10 cellular contexts compared by ENCODE assay signal in the genomic region with DNA sequence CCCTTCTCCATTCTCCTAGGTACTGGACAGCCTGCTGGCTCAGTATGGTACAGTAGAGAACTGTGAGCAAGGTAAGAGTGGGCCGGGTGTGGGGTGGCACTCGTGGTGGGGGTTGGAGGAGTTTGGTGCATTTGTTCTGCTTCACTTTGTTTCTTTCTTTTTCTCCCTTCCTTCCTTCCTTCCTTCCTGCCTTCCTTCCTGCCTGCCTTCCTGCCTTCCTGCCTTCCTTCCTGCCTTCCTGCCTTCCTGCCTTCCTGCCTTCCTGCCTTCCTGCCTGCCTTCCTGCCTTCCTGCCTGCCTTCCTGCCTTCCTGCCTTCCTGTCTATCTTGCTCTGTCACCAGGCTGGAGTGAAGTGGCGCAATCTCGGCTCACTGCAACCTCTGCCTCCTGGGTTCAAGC. TPM values are rescaled to one million over a fixed set of nuclear protein-coding genes. Genes with fewer than 3 reads are reported as not detected.
A peak's percentile ranks its signal among the peaks of the same experiment; 100 is the strongest.
DNase-seq lines count a peak whose midpoint lies in the region; FAIRE-seq and TF ChIP-seq lines count a peak whose summit lies in the region.
"Not testable (repeated sequence)": the region's sequence is repeated elsewhere in the genome, so short reads cannot be mapped to it uniquely, and the experiment has no call there.
"Had no signal": no experiment of that assay in that cellular context is flagged by ENCODE, and none has a peak within 500 bp of the region (broad histone marks: within the 10 kb centered on the region; RNA-seq: fewer than 3 reads in every experiment).

No MANE protein-coding gene starts in this region.

- H3K36me3 ChIP-seq in BLaER1; astrocyte (ENCODE audit: insufficient read depth, low read length); mesendoderm (ENCODE audit: control insufficient read depth, insufficient read depth, low read length); neural progenitor cell: not testable (repeated sequence)
- H3K36me3 ChIP-seq in HEK293 (ENCODE audit: control insufficient read depth in 2 of 2, insufficient read depth in 1 of 2, low read length in 2 of 2) (peaks cover 69 to 80% of the 10 kb centered on the region in 2 experiments), SK-N-MC (ENCODE audit: insufficient read depth, low read length) (peaks cover 84% of the 10 kb centered on the region)

- peaks cover 76% of the 10 kb centered on the region for H3K79me2 ChIP-seq in astrocyte (ENCODE audit: insufficient read depth, low read length)
- peaks cover 48% of the 10 kb centered on the region for H3K79me2 ChIP-seq in mesendoderm (ENCODE audit: control insufficient read depth, insufficient read depth, low read length)
- peaks cover 99% of the 10 kb centered on the region for H3K79me2 ChIP-seq in neural progenitor cell (ENCODE audit: low read depth)

- H4K8ac ChIP-seq in mesendoderm (ENCODE audit: low read depth, low read length) = not testable (repeated sequence)

- H3K4me1 ChIP-seq in BLaER1; HEK293 (ENCODE audit: control insufficient read depth, insufficient read depth, low read length): not testable (repeated sequence)
- H3K4me1 ChIP-seq in astrocyte (ENCODE audit: insufficient read depth, low read length) = peaks cover 20% of the 10 kb centered on the region
- H3K4me1 ChIP-seq in mesendoderm (ENCODE audit: control insufficient read depth, low read depth, low read length) = peaks cover 16% of the 10 kb centered on the region
- peaks cover 26% of the 10 kb centered on the region for H3K4me1 ChIP-seq in neural progenitor cell

- H3K18ac ChIP-seq in mesendoderm (ENCODE audit: low read length) = not testable (repeated sequence)

- H3K4me3 Mint-ChIP-seq in astrocyte (ENCODE audit: unreplicated experiment); neural progenitor cell: not testable (repeated sequence)
- peak overlapping the region; percentile 90 for H3K4me3 Mint-ChIP-seq in endothelial cell (ENCODE audit: unreplicated experiment)

- H3K27me3 Mint-ChIP-seq in astrocyte (ENCODE audit: low read depth, unreplicated experiment); endothelial cell (ENCODE audit: unreplicated experiment); neural progenitor cell (ENCODE audit: insufficient read depth, low read depth): not testable (repeated sequence)

- H2BK120ac ChIP-seq in mesendoderm (ENCODE audit: low read depth, low read length) = not testable (repeated sequence)

- H4K5ac ChIP-seq in mesendoderm (ENCODE audit: low read length) = not testable (repeated sequence)

- peaks cover 28% of the 10 kb centered on the region for H3K4me1 Mint-ChIP-seq in astrocyte (ENCODE audit: low read depth, unreplicated experiment)
- H3K4me1 Mint-ChIP-seq in endothelial cell (ENCODE audit: unreplicated experiment) = peaks cover 46% of the 10 kb centered on the region
- peaks cover 24% of the 10 kb centered on the region for H3K4me1 Mint-ChIP-seq in neural progenitor cell

- POLR2A ChIA-PET in HEK293 (lab: Yijun Ruan, JAX) = not testable (repeated sequence)

- not testable (repeated sequence) for H2AK5ac ChIP-seq in mesendoderm (ENCODE audit: low read length)

- WGBS in mesendoderm (ENCODE audit: extremely low coverage, insufficient coverage, low lambda C conversion rate) = no CpG with 5 or more reads among the region's 4 CpGs

- not testable (repeated sequence) for H2AFZ ChIP-seq in astrocyte (ENCODE audit: low read depth, low read length); neural progenitor cell (replicated peaks)

- not testable (repeated sequence) for H3K27ac ChIP-seq in BLaER1; astrocyte (ENCODE audit: low read depth, low read length); mesendoderm (ENCODE audit: low read depth, low read length)
- H3K27ac ChIP-seq in HEK293 (ENCODE audit: extremely low read depth, low read depth, low read length) (0 out of 2 replicates have a peak overlapping the region, but pooled peaks have one; percentile 31), SK-N-MC (peak overlapping the region; percentile 97), neural progenitor cell (peak overlapping the region; percentile 77)

- not testable (repeated sequence) for H4K20me1 ChIP-seq in BLaER1
- H4K20me1 ChIP-seq in astrocyte (ENCODE audit: insufficient read depth, low read length) (peaks cover 49% of the 10 kb centered on the region), neural progenitor cell (ENCODE audit: low read depth) (peaks cover 93% of the 10 kb centered on the region)

- not testable (repeated sequence) for H3K9me3 ChIP-seq in BLaER1; HEK293 (ENCODE audit: control insufficient read depth, insufficient read depth, low read depth, low read length); SK-N-MC (ENCODE audit: low read depth, low read length); astrocyte (ENCODE audit: insufficient read depth, low read depth, low read length); neural progenitor cell (ENCODE audit: low read depth)

- H3K27ac Mint-ChIP-seq in astrocyte (ENCODE audit: unreplicated experiment) (peak overlapping the region; percentile 86), endothelial cell (ENCODE audit: unreplicated experiment) (peak overlapping the region; percentile 70)
- not testable (repeated sequence) for H3K27ac Mint-ChIP-seq in neural progenitor cell

- H2BK15ac ChIP-seq in mesendoderm (replicated peaks; ENCODE audit: low read depth) = not testable (repeated sequence)

- CTCF ChIA-PET in HEK293 (lab: Yijun Ruan, JAX) = interaction anchor here (0.6 kb wide), 2 partner anchors 30 to 96 kb away, joined by 3 to 6 read pairs; no protein-coding TSS in a partner anchor

- H3K56ac ChIP-seq in mesendoderm (ENCODE audit: low read length) = not testable (repeated sequence)

- FAIRE-seq in astrocyte (lab: Jason Lieb, UNC) = not testable (repeated sequence)

- peaks cover 87% of the 10 kb centered on the region for H3F3A ChIP-seq in neural progenitor cell (ENCODE audit: low read depth)

- H3K23ac ChIP-seq in mesendoderm (ENCODE audit: low read length) = not testable (repeated sequence)

- not testable (repeated sequence) for H3K9me3 Mint-ChIP-seq in astrocyte (ENCODE audit: unreplicated experiment); endothelial cell (ENCODE audit: unreplicated experiment); neural progenitor cell

- H3K79me1 ChIP-seq in mesendoderm (ENCODE audit: low read length) = peaks cover 11% of the 10 kb centered on the region

- not testable (repeated sequence) for DNase-seq in SK-N-MC (ENCODE audit: low read depth, low spot score); astrocyte (ENCODE audit: low read depth); endothelial cell (ENCODE audit: low spot score); mesendoderm; neural progenitor cell (ENCODE audit: low spot score)

- not testable (repeated sequence) for H3K27me3 ChIP-seq in BLaER1; astrocyte (ENCODE audit: insufficient read depth, low read length); mesendoderm (ENCODE audit: insufficient read depth, low read length, poor library complexity); neural progenitor cell

- H3K4me2 ChIP-seq in BLaER1 = peak overlapping the region; percentile 24; the same call in 1 of the 2 replicates
- not testable (repeated sequence) for H3K4me2 ChIP-seq in astrocyte (ENCODE audit: low read length); mesendoderm (ENCODE audit: low read length); neural progenitor cell

- H2BK5ac ChIP-seq in mesendoderm (ENCODE audit: low read length) = peak overlapping the region; percentile 17

- H3K4me3 ChIP-seq in BLaER1; HEK293 (ENCODE audit: low read depth, low read length); astrocyte (ENCODE audit: insufficient read depth, low read depth, low read length); mesendoderm (ENCODE audit: low read length); neural progenitor cell: not testable (repeated sequence)
- H3K4me3 ChIP-seq in SK-N-MC = peak overlapping the region; percentile 52

- H3K9ac ChIP-seq in BLaER1; astrocyte (ENCODE audit: low read length); mesendoderm (ENCODE audit: low read length); neural progenitor cell: not testable (repeated sequence)
- peak overlapping the region; percentile 52 for H3K9ac ChIP-seq in SK-N-MC (ENCODE audit: insufficient read length)

- TF ChIP-seq CTCF in HEK293 (tag by site-specific recombination; IDR thresholded peaks at IDR 0.05); astrocyte (IDR thresholded peaks at IDR 0.05; ENCODE audit: insufficient read depth, low read depth, low read length); endothelial cell (IDR thresholded peaks at IDR 0.05; ENCODE audit: unreplicated experiment); neural progenitor cell (IDR thresholded peaks at IDR 0.05): not testable (repeated sequence)

- not testable (repeated sequence) for H3K4ac ChIP-seq in mesendoderm (ENCODE audit: low read depth, low read length)

- peaks cover 13% of the 10 kb centered on the region for H3K36me3 Mint-ChIP-seq in astrocyte (ENCODE audit: low read depth, unreplicated experiment)
- peaks cover 55% of the 10 kb centered on the region for H3K36me3 Mint-ChIP-seq in endothelial cell (ENCODE audit: low read depth, unreplicated experiment)
- H3K36me3 Mint-ChIP-seq in neural progenitor cell = peaks cover 24% of the 10 kb centered on the region

TF ChIP-seq in HEK293, 187 proteins besides CTCF, POLR2A, EP300 and RAD21:
- TF ChIP-seq ZNF366 (tag by site-specific recombination; conservative IDR thresholded peaks at IDR 0.05) = peak; percentile 77

RNA-seq across cellular contexts. Expression of a gene that starts 29.3 kb away (rescaled TPM):
- total RNA-seq in astrocyte (241 and 260 TPM in 2 replicates), endothelial cell (ENCODE audit: unreplicated experiment) (298 TPM), neural progenitor cell (ENCODE audit: low replicate concordance) (129 and 137 TPM in 2 replicates)
- 132 TPM for polyA plus RNA-seq in mesendoderm (2013, experiment 1 of 2)
- 142 TPM for polyA plus RNA-seq in mesendoderm (2013, experiment 2 of 2)
- total RNA-seq: CD4-positive, alpha-beta memory T cell had no signal
- polyA plus RNA-seq: CD4-positive, alpha-beta memory T cell had no signal

RNA-seq across cellular contexts. Expression of a gene that starts 58.1 kb away (rescaled TPM):
- total RNA-seq in astrocyte (not detected in 2 replicates), endothelial cell (ENCODE audit: unreplicated experiment) (not detected), neural progenitor cell (ENCODE audit: low replicate concordance) (not detected in 2 replicates)
- 0.20 TPM for polyA plus RNA-seq in mesendoderm (2013, experiment 1 of 2)
- 0.35 TPM for polyA plus RNA-seq in mesendoderm (2013, experiment 2 of 2)
- total RNA-seq: CD4-positive, alpha-beta memory T cell; GM23248; IMR-90 had no signal
- polyA plus RNA-seq: CD4-positive, alpha-beta memory T cell had no signal
